In the genomic region with DNA sequence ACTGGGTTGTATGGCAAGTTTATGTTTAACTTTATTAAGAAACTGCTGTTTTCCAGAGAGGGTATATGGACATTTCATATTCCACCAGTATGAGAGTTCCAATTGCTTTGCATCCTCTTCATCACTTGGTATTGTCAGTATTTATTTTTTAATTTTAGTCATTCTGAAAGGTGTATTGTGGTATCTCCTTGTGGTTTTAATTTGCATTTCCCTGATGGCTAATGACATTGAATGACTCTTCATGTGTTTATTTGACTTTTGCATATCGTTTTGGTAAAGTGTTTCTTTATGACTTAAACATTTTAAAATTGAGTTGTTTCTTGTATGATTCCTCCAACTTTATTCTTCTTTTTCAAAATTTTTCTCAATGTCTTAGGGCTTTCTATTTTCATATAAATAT, we compare ENCODE assay signal across 18 cellular contexts.
"Had no signal": no experiment of that assay in that cellular context is flagged by ENCODE, and none has a peak within 500 bp of the region (broad histone marks: within the 10 kb centered on the region; RNA-seq: fewer than 3 reads in every experiment).

No MANE protein-coding gene starts in this region.

- H3K27me3 ChIP-seq: right atrium auricular region, sigmoid colon, spleen, stomach, thyroid gland, vagina had no signal

- H3K4me3 ChIP-seq: lower lobe of right lung, prostate gland, right atrium auricular region, sigmoid colon, spleen, stomach, thyroid gland, vagina had no signal

- H3K4me3 Mint-ChIP-seq: immature natural killer cell; naive thymus-derived CD8-positive, alpha-beta T cell; nephron progenitor cell; stimulated activated naive B cell treated with anti-CD40 and anti-IgM and Interleukin-4, amounts not matched to agents 10 μg/mL and 1 μg/mL and 100 μg/mL, for 72 hours had no signal

- H3K27me3 Mint-ChIP-seq: naive thymus-derived CD8-positive, alpha-beta T cell; stimulated activated naive B cell treated with anti-CD40 and anti-IgM and Interleukin-4, amounts not matched to agents 10 μg/mL and 1 μg/mL and 100 μg/mL, for 72 hours had no signal

- ATAC-seq: left ventricle myocardium superior; naive thymus-derived CD8-positive, alpha-beta T cell; stimulated activated naive B cell treated with anti-CD40 and anti-IgM and Interleukin-4, amounts not matched to agents 10 μg/mL and 1 μg/mL and 100 μg/mL, for 72 hours had no signal

- H3K4me1 ChIP-seq: prostate gland, right atrium auricular region, sigmoid colon, spleen, stomach, thyroid gland, vagina had no signal

- H3K27ac Mint-ChIP-seq: immature natural killer cell; naive thymus-derived CD8-positive, alpha-beta T cell; nephron progenitor cell; stimulated activated naive B cell treated with anti-CD40 and anti-IgM and Interleukin-4, amounts not matched to agents 10 μg/mL and 1 μg/mL and 100 μg/mL, for 72 hours had no signal

- H3K27ac ChIP-seq: lower lobe of right lung, prostate gland, right atrium auricular region, sigmoid colon, spleen, stomach, thyroid gland, vagina had no signal

- H3K9me3 ChIP-seq: lower lobe of right lung, prostate gland, right atrium auricular region, sigmoid colon, thyroid gland, vagina had no signal

- H3K36me3 ChIP-seq: lower lobe of right lung, prostate gland, right atrium auricular region, sigmoid colon, thyroid gland had no signal

- DNase-seq: cortex of kidney; hypothalamus; immature natural killer cell; islet precursor cell; left ventricle myocardium superior; lower lobe of right lung; naive thymus-derived CD8-positive, alpha-beta T cell; nephron progenitor cell; nucleus accumbens; sigmoid colon; spleen; stimulated activated CD4-positive, alpha-beta T cell treated with anti-CD3 and anti-CD28 coated beads, Interleukin-4, amount 100 ng/mL, for 4 hours; stimulated activated naive B cell treated with anti-CD40 and anti-IgM and Interleukin-4, amounts not matched to agents 10 μg/mL and 1 μg/mL and 100 μg/mL, for 72 hours; stomach; thyroid gland had no signal
